Comparison of ENCODE assay signal across 31 cellular contexts in the genomic region with DNA sequence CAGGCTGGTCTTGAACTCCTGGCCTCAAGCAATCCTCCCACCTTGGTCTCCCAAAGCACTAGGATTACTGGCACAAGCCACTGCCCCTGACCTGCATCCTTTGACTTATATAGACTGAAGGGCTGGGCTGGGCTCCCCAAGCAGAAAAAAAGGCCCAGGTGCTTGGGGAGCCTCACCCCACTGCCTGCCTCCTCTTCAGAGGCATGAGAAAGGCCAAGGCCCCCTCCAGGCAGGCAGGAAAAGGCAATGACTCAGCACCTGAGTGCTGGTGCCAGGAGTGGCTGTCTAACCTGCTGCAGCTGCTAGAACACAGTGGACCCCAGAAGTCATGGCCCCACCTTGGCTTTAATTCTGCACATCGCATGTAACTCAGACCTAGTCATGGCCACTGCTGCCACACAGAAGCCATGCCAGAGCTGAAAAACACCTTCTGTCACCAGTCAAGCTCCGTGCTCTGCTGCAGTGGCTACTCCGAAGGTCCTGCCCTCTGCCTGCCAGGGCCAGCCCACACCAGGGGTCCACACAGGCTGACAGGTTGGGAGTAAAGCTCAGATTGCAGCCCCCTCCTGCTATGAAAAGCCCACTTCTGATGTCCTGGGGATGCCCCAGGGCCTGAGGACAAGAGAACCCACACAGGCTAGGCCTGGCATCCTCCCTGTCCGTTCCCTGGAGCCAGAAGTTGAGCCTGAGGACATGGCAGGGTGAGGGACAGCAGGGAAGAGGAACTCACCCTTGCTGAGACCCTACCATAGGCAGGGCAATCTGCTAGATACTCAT. TPM values are rescaled to one million over a fixed set of nuclear protein-coding genes. Genes with fewer than 3 reads are reported as not detected.
DNase-seq lines count a peak whose midpoint lies in the region; ATAC-seq and TF ChIP-seq lines count a peak whose summit lies in the region.
"Had no signal": no experiment of that assay in that cellular context is flagged by ENCODE, and none has a peak within 500 bp of the region (broad histone marks: within the 10 kb centered on the region; RNA-seq: fewer than 3 reads in every experiment).

No MANE protein-coding gene starts in this region.

- H3K4me3 ChIP-seq in dorsolateral prefrontal cortex (no peak overlapping the region), body of pancreas (no peak overlapping the region)
- H3K4me3 ChIP-seq: BLaER1, gastroesophageal sphincter, HAP-1, lower lobe of right lung, mucosa of descending colon, smooth muscle cell, thoracic aorta, uterus had no signal

- no peak overlapping the region for H3K4me3 Mint-ChIP-seq in Calu3 (ENCODE audit: low read depth, unreplicated experiment)
- H3K4me3 Mint-ChIP-seq: activated T-helper 1 cell treated with anti-CD3 and anti-CD28 coated beads, Interleukin-12 subunit alpha, Interleukin-12 subunit beta, Interleukin-2, Interleukin-4 antibody, amounts not matched to agents 30 ng/mL and 10 ng/mL and 1 ng/mL, durations not matched to agents 14 hours and 24 hours and 36 hours; brain; natural killer cell; stimulated activated naive CD8-positive, alpha-beta T cell treated with anti-CD3 and anti-CD28 coated beads, Interleukin-15, Interleukin-2, amounts not matched to agents 100 ng/mL and 50 ng/mL, for 24 hours; T-helper 17 cell had no signal

- intact Hi-C loops in Calu3 (cut with micrococcal nuclease; ENCODE audit: unreplicated experiment) = no loop called here
- intact Hi-C loops in dorsolateral prefrontal cortex (cut with DNase I) = no loop called here
- intact Hi-C loops in sciatic nerve (cut with DNase I) = no loop called here
- intact Hi-C loops in body of pancreas (cut with DNase I) = no loop called here

- no peaks in the 10 kb centered on the region for H3K36me3 ChIP-seq in body of pancreas (replicated peaks in 1 of 2; ENCODE audit: insufficient read depth in 1 of 2, low read depth in 2 of 2)
- H3K36me3 ChIP-seq: BLaER1, gastroesophageal sphincter, HAP-1, lower lobe of right lung, thoracic aorta, uterus had no signal

- H3K27me3 Mint-ChIP-seq in Calu3 (ENCODE audit: unreplicated experiment) = peaks cover 66% of the 10 kb centered on the region
- H3K27me3 Mint-ChIP-seq: brain had no signal

- no peaks in the 10 kb centered on the region for H3K4me1 Mint-ChIP-seq in Calu3 (ENCODE audit: low read depth, unreplicated experiment)
- H3K4me1 Mint-ChIP-seq: natural killer cell, T-helper 17 cell had no signal

- no peaks in the 10 kb centered on the region for H3K4me1 ChIP-seq in body of pancreas
- H3K4me1 ChIP-seq: BLaER1, gastroesophageal sphincter, HAP-1, lower lobe of right lung, uterus had no signal

- CTCF ChIA-PET in Calu3 (lab: Charles Lee) = no interaction called here

- TF ChIP-seq POLR2A in body of pancreas (IDR thresholded peaks at IDR 0.05) = no peak

- H3K27me3 ChIP-seq in dorsolateral prefrontal cortex (no peaks in the 10 kb centered on the region), body of pancreas (no peaks in the 10 kb centered on the region)
- H3K27me3 ChIP-seq: BLaER1, uterus had no signal

- no peak overlapping the region for H3K27ac Mint-ChIP-seq in Calu3 (ENCODE audit: unreplicated experiment)
- H3K27ac Mint-ChIP-seq: activated T-helper 1 cell treated with anti-CD3 and anti-CD28 coated beads, Interleukin-12 subunit alpha, Interleukin-12 subunit beta, Interleukin-2, Interleukin-4 antibody, amounts not matched to agents 30 ng/mL and 10 ng/mL and 1 ng/mL, durations not matched to agents 14 hours and 24 hours and 36 hours; brain; natural killer cell; stimulated activated naive CD8-positive, alpha-beta T cell treated with anti-CD3 and anti-CD28 coated beads, Interleukin-15, Interleukin-2, amounts not matched to agents 100 ng/mL and 50 ng/mL, for 24 hours; T-helper 17 cell had no signal

- no peaks in the 10 kb centered on the region for H3K36me3 Mint-ChIP-seq in Calu3 (ENCODE audit: insufficient read depth, unreplicated experiment)
- H3K36me3 Mint-ChIP-seq: brain, natural killer cell had no signal

- DNase-seq in Calu3 = peak; percentile 3
- peak; percentile 59 for DNase-seq in NCI-H69 (lab: John Stamatoyannopoulos, UW)
- DNase-seq in dorsolateral prefrontal cortex = peak in 1 of 10 donors; percentile 30
- DNase-seq in sciatic nerve (ENCODE audit: low spot score) = peak; percentile 27
- DNase-seq in stimulated activated CD4-positive, alpha-beta T cell treated with anti-CD3 and anti-CD28 coated beads, Interleukin-12 subunit alpha, Interleukin-12 subunit beta, amount 100 ng/mL, for 4 hours = no peak
- DNase-seq in body of pancreas = no peak
- DNase-seq: activated CD4-positive, alpha-beta T cell treated with anti-CD3 and anti-CD28 coated beads, Interleukin-2, amount 50 U/mL, for 48 hours; activated CD4-positive, CD25-positive, alpha-beta regulatory T cell treated with anti-CD3 and anti-CD28 coated beads, Interleukin-2, amount 50 U/mL, for 72 hours; activated CD8-positive, alpha-beta memory T cell treated with anti-CD3 and anti-CD28 coated beads, Interleukin-2, amount 50 U/mL, for 4 hours; activated naive CD4-positive, alpha-beta T cell treated with anti-CD3 and anti-CD28 coated beads, Interleukin-2, amount 50 U/mL, for 16 hours; Kasumi-1; lower lobe of right lung; mucosa of descending colon; natural killer cell; NCI-H1694 treated with DMSO at 0.1 percent for 48 hours; NK-92 treated with Interleukin-12 subunit alpha and Interleukin-12 subunit beta, amount 100 ng/mL, for 24 hours; PC-3; SHP77; stimulated activated CD4-positive, alpha-beta T cell treated with anti-CD3 and anti-CD28 coated beads, Interleukin-2, amount 100 ng/mL, for 24 hours; stimulated activated CD8-positive, alpha-beta memory T cell treated with anti-CD3 and anti-CD28 coated beads, Interleukin-4, amount 100 ng/mL, for 48 hours; T-helper 17 cell; uterus had no signal

- H3K9me3 Mint-ChIP-seq in Calu3 (ENCODE audit: low read depth, unreplicated experiment) = no peaks in the 10 kb centered on the region
- H3K9me3 Mint-ChIP-seq: activated T-helper 1 cell treated with anti-CD3 and anti-CD28 coated beads, Interleukin-12 subunit alpha, Interleukin-12 subunit beta, Interleukin-2, Interleukin-4 antibody, amounts not matched to agents 30 ng/mL and 10 ng/mL and 1 ng/mL, durations not matched to agents 14 hours and 24 hours and 36 hours; brain; natural killer cell; stimulated activated naive CD8-positive, alpha-beta T cell treated with anti-CD3 and anti-CD28 coated beads, Interleukin-15, Interleukin-2, amounts not matched to agents 100 ng/mL and 50 ng/mL, for 24 hours had no signal

- WGBS in body of pancreas, 2 donors = 88 to 100% methylated on average over 3 to 4 of the region's 4 CpGs

- TF ChIP-seq CTCF in Calu3 (IDR thresholded peaks at IDR 0.05; ENCODE audit: unreplicated experiment) = no peak
- TF ChIP-seq CTCF in dorsolateral prefrontal cortex (IDR thresholded peaks at IDR 0.05 in 54 of 56, conservative IDR thresholded peaks at IDR 0.05 in 2 of 56; ENCODE audit: low read depth in 1 of 56, partially characterized antibody in 56 of 56) = no peak
- no peak for TF ChIP-seq CTCF in body of pancreas (IDR thresholded peaks at IDR 0.05)

- BruUV-seq in Calu3 (replicated peaks; lab: Mats Ljungman, UMichigan) = no TSS peak

- no peaks in the 10 kb centered on the region for H3K9me3 ChIP-seq in body of pancreas
- H3K9me3 ChIP-seq: BLaER1, gastroesophageal sphincter, HAP-1, lower lobe of right lung, mucosa of descending colon, thoracic aorta, uterus had no signal

- ATAC-seq in sciatic nerve = no peak
- ATAC-seq in GM19328 (IDR thresholded peaks at IDR 0.05; ENCODE audit: unreplicated experiment) = no peak
- ATAC-seq in body of pancreas = no peak
- ATAC-seq: gastroesophageal sphincter, lower lobe of right lung, mucosa of descending colon, natural killer cell, PC-3, T-helper 17 cell had no signal

- H3K27ac ChIP-seq in dorsolateral prefrontal cortex (peak overlapping the region in 33 of 59 donors; percentile 7 to 97 (median 71)), body of pancreas (no peak overlapping the region)
- H3K27ac ChIP-seq: BLaER1, gastroesophageal sphincter, lower lobe of right lung, thoracic aorta, uterus had no signal

RNA-seq across cellular contexts. Expression of a gene that starts 48.5 kb away (rescaled TPM):
- total RNA-seq in Calu3 (2022) (0.10 TPM in 1 of 2 replicates, not detected in the other), dorsolateral prefrontal cortex (10 to 100 TPM; 34.8 to 69.0 (median 50.5) TPM), sciatic nerve (15.4 TPM), body of pancreas (1 to 10 TPM; 1.0 to 1.6 TPM)
- total RNA-seq: activated T-helper 1 cell treated with anti-CD3 and anti-CD28 coated beads, Interleukin-12 subunit alpha, Interleukin-12 subunit beta, Interleukin-2, Interleukin-4 antibody, amounts not matched to agents 30 ng/mL and 10 ng/mL and 1 ng/mL, durations not matched to agents 14 hours and 24 hours and 36 hours; natural killer cell; PC-3; T-helper 17 cell had no signal

Comparison
In these comparisons a context has a peak if more than half of its experiments do, and no peak if none do; other contexts are left out.
1. DNase-seq: peak in Calu3 (single experiment), NCI-H69 (single experiment) and sciatic nerve (single experiment); none in stimulated activated CD4-positive, alpha-beta T cell treated with anti-CD3 and anti-CD28 coated beads, Interleukin-12 subunit alpha, Interleukin-12 subunit beta, amount 100 ng/mL, for 4 hours (single experiment) and body of pancreas (0 of 4).
2. H3K27ac ChIP-seq: peak in dorsolateral prefrontal cortex (33 of 59); none in body of pancreas (0 of 4).